Comparison of ENCODE assay signal across 12 cellular contexts in genomic region chr4:6251365-6251764, GRCh38. TPM values are rescaled to one million over a fixed set of nuclear protein-coding genes. Genes with fewer than 3 reads are reported as not detected.
"Had no signal": no experiment of that assay in that cellular context is flagged by ENCODE, and none has a peak within 500 bp of the region (broad histone marks: within the 10 kb centered on the region; RNA-seq: fewer than 3 reads in every experiment).

No MANE protein-coding gene starts in this region.

- H3K4me3 ChIP-seq: K562 had no signal

- H3K9me3 ChIP-seq: SK-N-SH had no signal

- H3K9ac ChIP-seq: KMS-11, SK-N-SH had no signal

- H3K27ac Mint-ChIP-seq: IgD-negative memory B cell had no signal

- DNase-seq: NCI-H510A; NCI-H524 treated with DMSO at 0.1 percent for 48 hours; NK-92 treated with Interleukin-12 subunit alpha and Interleukin-12 subunit beta, amount 100 ng/mL, for 24 hours; SHP77 had no signal

- H3K36me3 Mint-ChIP-seq: IgD-negative memory B cell had no signal

- H3K27ac ChIP-seq: HL-60, KMS-11, RWPE1 had no signal

RNA-seq across cellular contexts. Expression of gene JAKMIP1, which starts 51.0 kb away (rescaled TPM):
- total RNA-seq: K562, M059J, SK-MEL-5 had no signal
- polyA plus RNA-seq: K562 had no signal
